Comparison of ENCODE assay signal across 8 cellular contexts in genomic region chr1:199243423-199244061, GRCh38.
DNase-seq lines count a peak whose midpoint lies in the region; ATAC-seq and TF ChIP-seq lines count a peak whose summit lies in the region.

No MANE protein-coding gene starts in this region.

- peak; percentile 98 for ATAC-seq in GM21619 (IDR thresholded peaks at IDR 0.05; ENCODE audit: unreplicated experiment)

- DNase-seq in HUDEP-2 (lab: John Stamatoyannopoulos, UW; ENCODE audit: unreplicated experiment in 76 of 76) (peak in 40 of 76 experiments; percentile 1 to 62 (median 13)), T follicular helper cell (ENCODE audit: low read depth) (peak; percentile 43), amygdala (lab: John Stamatoyannopoulos, UW) (peak in 46 of 56 donors; percentile 2 to 76 (median 36)), iPS-NIHi7 (ENCODE audit: extremely low spot score) (peak; percentile 84), KG1 (lab: John Stamatoyannopoulos, UW) (no peak)
- DNase-seq in stimulated activated CD4-positive, alpha-beta T cell treated with anti-CD3 and anti-CD28 coated beads, TNF-alpha, amount 100 ng/mL, for 24 hours (ENCODE audit: low read depth in 3 of 3), result peak; percentile 40 to 74 (median 48)

- TF ChIP-seq CTCF in GM12801 (IDR thresholded peaks at IDR 0.05; ENCODE audit: extremely low read depth, insufficient read length), result peak; percentile 60
